In the genomic region with DNA sequence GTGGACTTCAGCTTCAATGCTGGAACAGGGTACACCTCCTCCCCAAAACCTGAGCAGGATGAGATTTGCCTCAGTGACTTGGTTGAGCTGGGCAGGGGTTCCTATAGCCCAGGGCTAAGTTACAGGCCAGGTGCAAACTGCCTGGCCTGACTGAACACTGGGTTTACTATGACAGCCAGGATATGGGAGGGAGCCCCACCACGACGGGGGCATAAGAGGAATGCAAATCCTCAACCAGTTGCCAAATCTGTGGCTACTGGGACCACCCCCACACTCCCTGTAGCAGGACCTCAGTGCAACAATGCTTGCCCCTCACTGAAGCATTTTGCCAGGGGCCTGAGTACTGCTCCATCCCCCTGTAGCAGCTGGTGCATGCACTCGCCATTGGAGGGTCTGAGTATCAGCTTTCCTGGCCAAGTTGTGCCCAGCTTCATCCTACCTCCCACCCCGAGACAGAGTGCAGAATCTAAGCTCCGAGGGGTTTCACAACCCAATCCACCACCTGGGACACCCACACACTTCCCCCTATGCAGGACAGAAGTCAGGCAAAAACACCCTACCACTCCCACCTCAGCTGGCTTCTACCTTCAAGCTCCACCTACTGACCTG, we compare ENCODE assay signal across 24 cellular contexts. TPM values are rescaled to one million over a fixed set of nuclear protein-coding genes. Genes with fewer than 3 reads are reported as not detected.
DNase-seq lines count a peak whose midpoint lies in the region; ATAC-seq, FAIRE-seq and TF ChIP-seq lines count a peak whose summit lies in the region.
"Had no signal": no experiment of that assay in that cellular context is flagged by ENCODE, and none has a peak within 500 bp of the region (broad histone marks: within the 10 kb centered on the region; RNA-seq: fewer than 3 reads in every experiment).

No MANE protein-coding gene starts in this region.

- peaks cover 44% of the 10 kb centered on the region for H3K4me1 ChIP-seq in A673 (ENCODE audit: insufficient read depth, low read length, poor library complexity, severe bottlenecking)
- peaks cover 0 to 6% (median 0%) of the 10 kb centered on the region in 9 donors for H3K4me1 ChIP-seq in heart right ventricle
- no peaks in the 10 kb centered on the region for H3K4me1 ChIP-seq in ascending aorta
- H3K4me1 ChIP-seq: suprapubic skin had no signal

- peak; percentile 80 for FAIRE-seq in bronchial epithelial cell (lab: Jason Lieb, UNC)
- FAIRE-seq: frontal cortex had no signal

- TF ChIP-seq CTCF in A673 (conservative IDR thresholded peaks at IDR 0.05; ENCODE audit: low read depth, low read length) (no peak), bronchial epithelial cell (IDR thresholded peaks at IDR 0.05; ENCODE audit: insufficient read depth, low read length, severe bottlenecking) (no peak), heart right ventricle (IDR thresholded peaks at IDR 0.05) (no peak), ascending aorta (IDR thresholded peaks at IDR 0.05) (no peak)

- H3K4me3 ChIP-seq in A673 (ENCODE audit: low read depth, low read length, poor library complexity, severe bottlenecking) = no peak overlapping the region
- no peak overlapping the region for H3K4me3 ChIP-seq in bronchial epithelial cell (ENCODE audit: low read depth, low read length)
- H3K4me3 ChIP-seq in heart right ventricle = no peak overlapping the region
- H3K4me3 ChIP-seq in ascending aorta = no peak overlapping the region
- H3K4me3 ChIP-seq: dorsolateral prefrontal cortex, spleen, suprapubic skin had no signal

- 77 to 79% methylated on average over 5 of the region's 5 CpGs for WGBS in heart right ventricle, 2 donors

- H3K36me3 ChIP-seq in A673 (ENCODE audit: insufficient read depth, low read length, poor library complexity, severe bottlenecking) (no peaks in the 10 kb centered on the region), bronchial epithelial cell (ENCODE audit: control insufficient read depth, insufficient read depth, low read length) (no peaks in the 10 kb centered on the region), heart right ventricle (no peaks in the 10 kb centered on the region), ascending aorta (no peaks in the 10 kb centered on the region)
- H3K36me3 ChIP-seq: spleen, suprapubic skin had no signal

- POLR2A ChIA-PET in A673 (lab: Charles Lee; ENCODE audit: low non-redundant PET) = no interaction called here

- H3K27me3 ChIP-seq in A673 (replicated peaks; ENCODE audit: insufficient read depth, low read depth, low read length, poor library complexity) (no peaks in the 10 kb centered on the region), bronchial epithelial cell (ENCODE audit: control insufficient read depth, insufficient read depth, low read length) (peaks cover 2% of the 10 kb centered on the region), heart right ventricle (peaks cover 0 to 9% (median 0%) of the 10 kb centered on the region in 7 donors), ascending aorta (no peaks in the 10 kb centered on the region)

- CTCF ChIA-PET in A673 (lab: Charles Lee) = no interaction called here

- intact Hi-C loops in A673 (cut with micrococcal nuclease; ENCODE audit: unreplicated experiment) = no loop called here
- intact Hi-C loops in heart right ventricle (cut with DNase I) = no loop called here
- intact Hi-C loops in ascending aorta (cut with DNase I) = no loop called here

- H3K9me3 ChIP-seq in A673 (ENCODE audit: low read depth, low read length, poor library complexity, severe bottlenecking) (peaks cover 3% of the 10 kb centered on the region), heart right ventricle (peaks cover 0 to 20% (median 4%) of the 10 kb centered on the region in 11 donors), ascending aorta (peaks cover 0 to under 1% of the 10 kb centered on the region in 2 donors)
- H3K9me3 ChIP-seq: suprapubic skin had no signal

- BruUV-seq in A673 (replicated peaks; lab: Mats Ljungman, UMichigan) = no TSS peak

- DNase-seq in A673 (ENCODE audit: low spot score) (no peak), bronchial epithelial cell (ENCODE audit: low read depth) (no peak), heart right ventricle (no peak), NCI-H748 (lab: John Stamatoyannopoulos, UW; ENCODE audit: unreplicated experiment) (no peak), ascending aorta (ENCODE audit: low spot score in 2 of 2) (no peak)
- no peak for DNase-seq in stimulated activated naive CD8-positive, alpha-beta T cell treated with anti-CD3 and anti-CD28 coated beads, Interleukin-15, Interleukin-2, amounts not matched to agents 100 U/mL and 50 U/mL, for 24 hours
- DNase-seq: 8988T; dorsolateral prefrontal cortex; GOT3; Kasumi-1; kidney glomerular epithelial cell; NCI-H1105 treated with DMSO at 0.1 percent for 48 hours; NCI-H748 treated with DMSO at 0.1 percent for 48 hours; spleen; stimulated activated CD8-positive, alpha-beta memory T cell treated with anti-CD3 and anti-CD28 coated beads, Interleukin-4, amount 100 ng/mL, for 48 hours had no signal

- ATAC-seq in GM19372 (IDR thresholded peaks at IDR 0.05; ENCODE audit: low read depth, unreplicated experiment) = peak; percentile 48
- peak; percentile 31 for ATAC-seq in HG02884 (IDR thresholded peaks at IDR 0.05; ENCODE audit: unreplicated experiment)
- ATAC-seq in heart right ventricle = no peak
- ATAC-seq in stimulated activated naive CD8-positive, alpha-beta T cell treated with anti-CD3 and anti-CD28 coated beads, Interleukin-15, Interleukin-2, amounts not matched to agents 100 U/mL and 50 U/mL, for 24 hours = no peak
- ATAC-seq: activated CD4-positive, CD25-positive, alpha-beta regulatory T cell treated with anti-CD3 and anti-CD28 coated beads, Interleukin-2, amount 50 U/mL, for 24 hours had no signal

- H3K27ac ChIP-seq in A673 (ENCODE audit: low read depth, low read length, poor library complexity, severe bottlenecking) = peak overlapping the region; percentile 90
- no peak overlapping the region for H3K27ac ChIP-seq in heart right ventricle
- no peak overlapping the region for H3K27ac ChIP-seq in ascending aorta
- H3K27ac ChIP-seq: dorsolateral prefrontal cortex, spleen, suprapubic skin had no signal

RNA-seq across cellular contexts. Expression of a gene that starts 27.6 kb away (rescaled TPM):
- total RNA-seq in A673 (2021) (not detected in 2 replicates), bronchial epithelial cell (not detected in 2 replicates), heart right ventricle (not detected), ascending aorta (not detected)
- polyA plus RNA-seq in heart right ventricle = under 1 TPM in 1 of 2 donors, not detected in 1; 0.04 TPM
- total RNA-seq: activated CD8-positive, alpha-beta memory T cell treated with anti-CD3 and anti-CD28 coated beads for 36 hours; cardiac septum; epithelial cell of proximal tubule; frontal cortex; neural crest cell; suprapubic skin had no signal

RNA-seq across cellular contexts. Expression of a gene that starts 30.7 kb away (rescaled TPM):
- total RNA-seq in A673 (2021) (not detected in 2 replicates), bronchial epithelial cell (1.8 and 21.1 TPM in 2 replicates), heart right ventricle (1 to 10 TPM in 4 of 10 donors, under 1 TPM in 6; 0.35 to 6.0 (median 0.99) TPM), ascending aorta (not detected)
- 10 to 100 TPM in 1 of 2 donors, not detected in 1; 12.4 TPM for polyA plus RNA-seq in heart right ventricle
- total RNA-seq: activated CD8-positive, alpha-beta memory T cell treated with anti-CD3 and anti-CD28 coated beads for 36 hours; frontal cortex; neural crest cell had no signal

RNA-seq across cellular contexts. Expression of a gene that starts 54.8 kb away (rescaled TPM):
- total RNA-seq in A673 (2021) (not detected in 2 replicates), bronchial epithelial cell (under 0.01 TPM in 1 of 2 replicates, not detected in the other), heart right ventricle (under 1 TPM in 4 of 10 donors, not detected in 6; 0.10 to 0.38 (median 0.16) TPM), ascending aorta (not detected)
- under 1 TPM in 1 of 2 donors, not detected in 1; 0.01 TPM for polyA plus RNA-seq in heart right ventricle
- total RNA-seq: epithelial cell of proximal tubule, neural crest cell, suprapubic skin had no signal

Comparison
In these comparisons a context has a peak if more than half of its experiments do, and no peak if none do; other contexts are left out.
1. ATAC-seq: peak in GM19372 (single experiment) and HG02884 (single experiment); none in heart right ventricle (0 of 8) and stimulated activated naive CD8-positive, alpha-beta T cell treated with anti-CD3 and anti-CD28 coated beads, Interleukin-15, Interleukin-2, amounts not matched to agents 100 U/mL and 50 U/mL, for 24 hours (single experiment).